ENCODE assay signal across 1 cellular context in genomic region chr9:89911721-89912604, GRCh38.
TF ChIP-seq lines count a peak whose summit lies in the region.

No MANE protein-coding gene starts in this region.

TF ChIP-seq in WTC11, 78 proteins besides CTCF, POLR2A, EP300 and RAD21 (continued from another document):
- TF ChIP-seq AFF4 (CRISPR knock-in tag; IDR thresholded peaks at IDR 0.05; ENCODE audit: borderline replicate concordance) (no peak), E2F4 (CRISPR knock-in tag; IDR thresholded peaks at IDR 0.05; ENCODE audit: borderline replicate concordance, low read depth) (no peak), MYBL2 (CRISPR knock-in tag; IDR thresholded peaks at IDR 0.05) (no peak), MLX (CRISPR knock-in tag; IDR thresholded peaks at IDR 0.05) (no peak), ATF1 (CRISPR knock-in tag; IDR thresholded peaks at IDR 0.05) (no peak), E2F5 (CRISPR knock-in tag; IDR thresholded peaks at IDR 0.05) (no peak), ZNF121 (CRISPR knock-in tag; IDR thresholded peaks at IDR 0.05) (no peak), ATF6 (CRISPR knock-in tag; IDR thresholded peaks at IDR 0.05) (no peak), JUN (CRISPR knock-in tag; IDR thresholded peaks at IDR 0.05) (no peak), NFATC4 (CRISPR knock-in tag; IDR thresholded peaks at IDR 0.05) (no peak), ZNF512 (CRISPR knock-in tag; IDR thresholded peaks at IDR 0.05; ENCODE audit: borderline replicate concordance) (no peak)
